ENCODE assay signal across 1 cellular context in the genomic region with DNA sequence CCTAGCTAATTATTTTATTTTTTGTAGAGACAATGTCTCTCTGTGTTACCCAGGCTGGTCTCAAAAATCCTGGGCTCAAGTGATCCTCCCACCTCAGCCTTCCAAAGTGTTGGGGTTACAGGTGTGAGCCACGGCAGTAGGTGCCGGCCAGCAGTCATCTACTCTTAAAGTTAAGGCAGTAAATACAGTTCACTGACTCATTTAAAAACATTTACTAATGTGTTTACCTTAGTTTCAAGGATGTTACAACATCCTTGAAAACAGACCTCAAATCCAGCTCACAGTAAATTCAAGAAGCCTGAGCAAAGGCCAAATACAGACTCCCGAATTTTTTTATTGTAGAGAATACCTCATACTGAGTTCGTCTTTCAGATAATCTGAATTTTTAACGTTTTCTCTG.
TF ChIP-seq lines count a peak whose summit lies in the region.

No MANE protein-coding gene starts in this region.

TF ChIP-seq in GM23338, 12 proteins besides CTCF, POLR2A, EP300 and RAD21 (continued from another document):
- TF ChIP-seq, protein P1, sequence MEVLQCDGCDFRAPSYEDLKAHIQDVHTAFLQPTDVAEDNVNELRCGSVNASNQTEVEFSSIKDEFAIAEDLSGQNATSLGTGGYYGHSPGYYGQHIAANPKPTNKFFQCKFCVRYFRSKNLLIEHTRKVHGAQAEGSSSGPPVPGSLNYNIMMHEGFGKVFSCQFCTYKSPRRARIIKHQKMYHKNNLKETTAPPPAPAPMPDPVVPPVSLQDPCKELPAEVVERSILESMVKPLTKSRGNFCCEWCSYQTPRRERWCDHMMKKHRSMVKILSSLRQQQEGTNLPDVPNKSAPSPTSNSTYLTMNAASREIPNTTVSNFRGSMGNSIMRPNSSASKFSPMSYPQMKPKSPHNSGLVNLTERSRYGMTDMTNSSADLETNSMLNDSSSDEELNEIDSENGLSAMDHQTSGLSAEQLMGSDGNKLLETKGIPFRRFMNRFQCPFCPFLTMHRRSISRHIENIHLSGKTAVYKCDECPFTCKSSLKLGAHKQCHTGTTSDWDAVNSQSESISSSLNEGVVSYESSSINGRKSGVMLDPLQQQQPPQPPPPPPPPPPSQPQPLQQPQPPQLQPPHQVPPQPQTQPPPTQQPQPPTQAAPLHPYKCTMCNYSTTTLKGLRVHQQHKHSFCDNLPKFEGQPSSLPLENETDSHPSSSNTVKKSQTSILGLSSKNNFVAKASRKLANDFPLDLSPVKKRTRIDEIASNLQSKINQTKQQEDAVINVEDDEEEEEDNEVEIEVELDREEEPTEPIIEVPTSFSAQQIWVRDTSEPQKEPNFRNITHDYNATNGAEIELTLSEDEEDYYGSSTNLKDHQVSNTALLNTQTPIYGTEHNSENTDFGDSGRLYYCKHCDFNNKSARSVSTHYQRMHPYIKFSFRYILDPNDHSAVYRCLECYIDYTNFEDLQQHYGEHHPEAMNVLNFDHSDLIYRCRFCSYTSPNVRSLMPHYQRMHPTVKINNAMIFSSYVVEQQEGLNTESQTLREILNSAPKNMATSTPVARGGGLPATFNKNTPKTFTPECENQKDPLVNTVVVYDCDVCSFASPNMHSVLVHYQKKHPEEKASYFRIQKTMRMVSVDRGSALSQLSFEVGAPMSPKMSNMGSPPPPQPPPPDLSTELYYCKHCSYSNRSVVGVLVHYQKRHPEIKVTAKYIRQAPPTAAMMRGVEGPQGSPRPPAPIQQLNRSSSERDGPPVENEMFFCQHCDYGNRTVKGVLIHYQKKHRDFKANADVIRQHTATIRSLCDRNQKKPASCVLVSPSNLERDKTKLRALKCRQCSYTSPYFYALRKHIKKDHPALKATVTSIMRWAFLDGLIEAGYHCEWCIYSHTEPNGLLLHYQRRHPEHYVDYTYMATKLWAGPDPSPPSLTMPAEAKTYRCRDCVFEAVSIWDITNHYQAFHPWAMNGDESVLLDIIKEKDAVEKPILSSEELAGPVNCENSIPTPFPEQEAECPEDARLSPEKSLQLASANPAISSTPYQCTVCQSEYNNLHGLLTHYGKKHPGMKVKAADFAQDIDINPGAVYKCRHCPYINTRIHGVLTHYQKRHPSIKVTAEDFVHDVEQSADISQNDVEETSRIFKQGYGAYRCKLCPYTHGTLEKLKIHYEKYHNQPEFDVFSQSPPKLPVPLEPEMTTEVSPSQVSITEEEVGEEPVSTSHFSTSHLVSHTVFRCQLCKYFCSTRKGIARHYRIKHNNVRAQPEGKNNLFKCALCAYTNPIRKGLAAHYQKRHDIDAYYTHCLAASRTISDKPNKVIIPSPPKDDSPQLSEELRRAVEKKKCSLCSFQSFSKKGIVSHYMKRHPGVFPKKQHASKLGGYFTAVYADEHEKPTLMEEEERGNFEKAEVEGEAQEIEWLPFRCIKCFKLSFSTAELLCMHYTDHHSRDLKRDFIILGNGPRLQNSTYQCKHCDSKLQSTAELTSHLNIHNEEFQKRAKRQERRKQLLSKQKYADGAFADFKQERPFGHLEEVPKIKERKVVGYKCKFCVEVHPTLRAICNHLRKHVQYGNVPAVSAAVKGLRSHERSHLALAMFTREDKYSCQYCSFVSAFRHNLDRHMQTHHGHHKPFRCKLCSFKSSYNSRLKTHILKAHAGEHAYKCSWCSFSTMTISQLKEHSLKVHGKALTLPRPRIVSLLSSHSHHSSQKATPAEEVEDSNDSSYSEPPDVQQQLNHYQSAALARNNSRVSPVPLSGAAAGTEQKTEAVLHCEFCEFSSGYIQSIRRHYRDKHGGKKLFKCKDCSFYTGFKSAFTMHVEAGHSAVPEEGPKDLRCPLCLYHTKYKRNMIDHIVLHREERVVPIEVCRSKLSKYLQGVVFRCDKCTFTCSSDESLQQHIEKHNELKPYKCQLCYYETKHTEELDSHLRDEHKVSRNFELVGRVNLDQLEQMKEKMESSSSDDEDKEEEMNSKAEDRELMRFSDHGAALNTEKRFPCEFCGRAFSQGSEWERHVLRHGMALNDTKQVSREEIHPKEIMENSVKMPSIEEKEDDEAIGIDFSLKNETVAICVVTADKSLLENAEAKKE (CRISPR knock-in tag; IDR thresholded peaks at IDR 0.05): no peak
